Comparison of ENCODE assay signal across 2 cellular contexts in the genomic region with DNA sequence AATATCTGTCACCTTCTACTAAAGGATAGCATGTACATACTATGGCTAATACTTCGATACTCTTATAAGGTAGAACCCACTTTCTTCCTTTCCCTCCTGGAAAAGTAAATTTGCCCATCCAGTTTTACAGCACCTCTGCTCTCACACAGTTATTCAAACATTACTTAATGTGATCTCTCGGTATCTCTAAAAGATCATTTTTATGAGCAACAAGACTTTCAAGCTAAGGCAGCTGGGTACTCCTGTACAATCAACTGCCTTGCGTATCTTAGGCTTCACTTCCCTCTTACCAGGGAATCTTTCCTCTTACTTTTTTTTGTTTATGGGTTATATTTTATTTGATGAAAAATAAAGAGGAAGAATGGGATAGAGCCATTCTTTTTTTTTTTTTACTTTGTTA.
TF ChIP-seq lines count a peak whose summit lies in the region.

No MANE protein-coding gene starts in this region.

TF ChIP-seq in HepG2, 621 proteins besides CTCF, POLR2A, EP300 and RAD21:
- TF ChIP-seq RBM22 (optimal IDR thresholded peaks at IDR 0.05; ENCODE audit: low read length) = peak; percentile 17
- TF ChIP-seq, protein P1, sequence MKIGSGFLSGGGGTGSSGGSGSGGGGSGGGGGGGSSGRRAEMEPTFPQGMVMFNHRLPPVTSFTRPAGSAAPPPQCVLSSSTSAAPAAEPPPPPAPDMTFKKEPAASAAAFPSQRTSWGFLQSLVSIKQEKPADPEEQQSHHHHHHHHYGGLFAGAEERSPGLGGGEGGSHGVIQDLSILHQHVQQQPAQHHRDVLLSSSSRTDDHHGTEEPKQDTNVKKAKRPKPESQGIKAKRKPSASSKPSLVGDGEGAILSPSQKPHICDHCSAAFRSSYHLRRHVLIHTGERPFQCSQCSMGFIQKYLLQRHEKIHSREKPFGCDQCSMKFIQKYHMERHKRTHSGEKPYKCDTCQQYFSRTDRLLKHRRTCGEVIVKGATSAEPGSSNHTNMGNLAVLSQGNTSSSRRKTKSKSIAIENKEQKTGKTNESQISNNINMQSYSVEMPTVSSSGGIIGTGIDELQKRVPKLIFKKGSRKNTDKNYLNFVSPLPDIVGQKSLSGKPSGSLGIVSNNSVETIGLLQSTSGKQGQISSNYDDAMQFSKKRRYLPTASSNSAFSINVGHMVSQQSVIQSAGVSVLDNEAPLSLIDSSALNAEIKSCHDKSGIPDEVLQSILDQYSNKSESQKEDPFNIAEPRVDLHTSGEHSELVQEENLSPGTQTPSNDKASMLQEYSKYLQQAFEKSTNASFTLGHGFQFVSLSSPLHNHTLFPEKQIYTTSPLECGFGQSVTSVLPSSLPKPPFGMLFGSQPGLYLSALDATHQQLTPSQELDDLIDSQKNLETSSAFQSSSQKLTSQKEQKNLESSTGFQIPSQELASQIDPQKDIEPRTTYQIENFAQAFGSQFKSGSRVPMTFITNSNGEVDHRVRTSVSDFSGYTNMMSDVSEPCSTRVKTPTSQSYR (CRISPR knock-in tag; IDR thresholded peaks at IDR 0.05; ENCODE audit: borderline replicate concordance) = no peak

TF ChIP-seq in GM12878, 131 proteins besides CTCF, POLR2A, EP300 and RAD21:
- TF ChIP-seq, protein P2, sequence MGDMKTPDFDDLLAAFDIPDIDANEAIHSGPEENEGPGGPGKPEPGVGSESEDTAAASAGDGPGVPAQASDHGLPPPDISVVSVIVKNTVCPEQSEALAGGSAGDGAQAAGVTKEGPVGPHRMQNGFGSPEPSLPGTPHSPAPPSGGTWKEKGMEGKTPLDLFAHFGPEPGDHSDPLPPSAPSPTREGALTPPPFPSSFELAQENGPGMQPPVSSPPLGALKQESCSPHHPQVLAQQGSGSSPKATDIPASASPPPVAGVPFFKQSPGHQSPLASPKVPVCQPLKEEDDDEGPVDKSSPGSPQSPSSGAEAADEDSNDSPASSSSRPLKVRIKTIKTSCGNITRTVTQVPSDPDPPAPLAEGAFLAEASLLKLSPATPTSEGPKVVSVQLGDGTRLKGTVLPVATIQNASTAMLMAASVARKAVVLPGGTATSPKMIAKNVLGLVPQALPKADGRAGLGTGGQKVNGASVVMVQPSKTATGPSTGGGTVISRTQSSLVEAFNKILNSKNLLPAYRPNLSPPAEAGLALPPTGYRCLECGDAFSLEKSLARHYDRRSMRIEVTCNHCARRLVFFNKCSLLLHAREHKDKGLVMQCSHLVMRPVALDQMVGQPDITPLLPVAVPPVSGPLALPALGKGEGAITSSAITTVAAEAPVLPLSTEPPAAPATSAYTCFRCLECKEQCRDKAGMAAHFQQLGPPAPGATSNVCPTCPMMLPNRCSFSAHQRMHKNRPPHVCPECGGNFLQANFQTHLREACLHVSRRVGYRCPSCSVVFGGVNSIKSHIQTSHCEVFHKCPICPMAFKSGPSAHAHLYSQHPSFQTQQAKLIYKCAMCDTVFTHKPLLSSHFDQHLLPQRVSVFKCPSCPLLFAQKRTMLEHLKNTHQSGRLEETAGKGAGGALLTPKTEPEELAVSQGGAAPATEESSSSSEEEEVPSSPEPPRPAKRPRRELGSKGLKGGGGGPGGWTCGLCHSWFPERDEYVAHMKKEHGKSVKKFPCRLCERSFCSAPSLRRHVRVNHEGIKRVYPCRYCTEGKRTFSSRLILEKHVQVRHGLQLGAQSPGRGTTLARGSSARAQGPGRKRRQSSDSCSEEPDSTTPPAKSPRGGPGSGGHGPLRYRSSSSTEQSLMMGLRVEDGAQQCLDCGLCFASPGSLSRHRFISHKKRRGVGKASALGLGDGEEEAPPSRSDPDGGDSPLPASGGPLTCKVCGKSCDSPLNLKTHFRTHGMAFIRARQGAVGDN (IDR thresholded peaks at IDR 0.05) = no peak
- TF ChIP-seq GATAD2B (conservative IDR thresholded peaks at IDR 0.05; ENCODE audit: low read depth) = no peak
- TF ChIP-seq DPF2 (IDR thresholded peaks at IDR 0.05) = no peak
- TF ChIP-seq EED (IDR thresholded peaks at IDR 0.05; ENCODE audit: low read depth) = no peak
- no peak for TF ChIP-seq NFYA (IDR thresholded peaks at IDR 0.05; ENCODE audit: borderline replicate concordance, low read depth, low read length)
- TF ChIP-seq, protein P3, sequence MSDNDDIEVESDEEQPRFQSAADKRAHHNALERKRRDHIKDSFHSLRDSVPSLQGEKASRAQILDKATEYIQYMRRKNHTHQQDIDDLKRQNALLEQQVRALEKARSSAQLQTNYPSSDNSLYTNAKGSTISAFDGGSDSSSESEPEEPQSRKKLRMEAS (IDR thresholded peaks at IDR 0.05; ENCODE audit: low read depth, low read length) = no peak
- no peak for TF ChIP-seq CBFB (IDR thresholded peaks at IDR 0.05; ENCODE audit: low read depth)
- TF ChIP-seq ZNF24 (IDR thresholded peaks at IDR 0.05) = no peak
- TF ChIP-seq GABPA (IDR thresholded peaks at IDR 0.05; ENCODE audit: low read depth) = no peak
- TF ChIP-seq, protein P4, sequence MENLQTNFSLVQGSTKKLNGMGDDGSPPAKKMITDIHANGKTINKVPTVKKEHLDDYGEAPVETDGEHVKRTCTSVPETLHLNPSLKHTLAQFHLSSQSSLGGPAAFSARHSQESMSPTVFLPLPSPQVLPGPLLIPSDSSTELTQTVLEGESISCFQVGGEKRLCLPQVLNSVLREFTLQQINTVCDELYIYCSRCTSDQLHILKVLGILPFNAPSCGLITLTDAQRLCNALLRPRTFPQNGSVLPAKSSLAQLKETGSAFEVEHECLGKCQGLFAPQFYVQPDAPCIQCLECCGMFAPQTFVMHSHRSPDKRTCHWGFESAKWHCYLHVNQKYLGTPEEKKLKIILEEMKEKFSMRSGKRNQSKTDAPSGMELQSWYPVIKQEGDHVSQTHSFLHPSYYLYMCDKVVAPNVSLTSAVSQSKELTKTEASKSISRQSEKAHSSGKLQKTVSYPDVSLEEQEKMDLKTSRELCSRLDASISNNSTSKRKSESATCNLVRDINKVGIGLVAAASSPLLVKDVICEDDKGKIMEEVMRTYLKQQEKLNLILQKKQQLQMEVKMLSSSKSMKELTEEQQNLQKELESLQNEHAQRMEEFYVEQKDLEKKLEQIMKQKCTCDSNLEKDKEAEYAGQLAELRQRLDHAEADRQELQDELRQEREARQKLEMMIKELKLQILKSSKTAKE (IDR thresholded peaks at IDR 0.05; ENCODE audit: low read depth, poor library complexity, severe bottlenecking) = no peak
- TF ChIP-seq SIN3A (IDR thresholded peaks at IDR 0.05; ENCODE audit: low read depth, low read length) = no peak
- no peak for TF ChIP-seq CREM (IDR thresholded peaks at IDR 0.05; ENCODE audit: low read depth)
- TF ChIP-seq HDAC6 (IDR thresholded peaks at IDR 0.05; ENCODE audit: unreplicated experiment) = no peak
